In genomic region chr7:151064993-151065392, GRCh38 we compare ENCODE assay signal across 25 cellular contexts. TPM values are rescaled to one million over a fixed set of nuclear protein-coding genes. Genes with fewer than 3 reads are reported as not detected.
"Had no signal": no experiment of that assay in that cellular context is flagged by ENCODE, and none has a peak within 500 bp of the region (broad histone marks: within the 10 kb centered on the region; RNA-seq: fewer than 3 reads in every experiment).

No MANE protein-coding gene starts in this region.

- H3K27ac Mint-ChIP-seq: dendritic cell treated with granulocyte-macrophage colony-stimulating factor and Interleukin-4, amounts not matched to agents 40 ng/mL and 50 ng/mL, for 4 days; naive thymus-derived CD4-positive, alpha-beta T cell; nephron; neural progenitor cell had no signal

- H2AFZ ChIP-seq: hepatocyte, neural progenitor cell had no signal

- H3K9me3 ChIP-seq: colonic mucosa, esophagus muscularis mucosa, gastroesophageal sphincter, heart left ventricle, left lung, prostate gland, spleen, testis, tibial artery, upper lobe of left lung had no signal

- H3K27me3 Mint-ChIP-seq: dendritic cell treated with granulocyte-macrophage colony-stimulating factor and Interleukin-4, amounts not matched to agents 40 ng/mL and 50 ng/mL, for 4 days; naive thymus-derived CD4-positive, alpha-beta T cell had no signal

- H3K27ac ChIP-seq: colonic mucosa, esophagus muscularis mucosa, foreskin keratinocyte, gastroesophageal sphincter, heart left ventricle, hepatocyte, left lung, neural progenitor cell, prostate gland, spleen, testis, tibial artery, upper lobe of left lung had no signal

- H3K36me3 ChIP-seq: neural progenitor cell had no signal

- H3K27me3 ChIP-seq: colonic mucosa, esophagus muscularis mucosa, foreskin keratinocyte, gastroesophageal sphincter, heart left ventricle, hepatocyte, left lung, spleen, testis, tibial artery, upper lobe of left lung had no signal

- H3K4me3 Mint-ChIP-seq: dendritic cell treated with granulocyte-macrophage colony-stimulating factor and Interleukin-4, amounts not matched to agents 40 ng/mL and 50 ng/mL, for 4 days; naive thymus-derived CD4-positive, alpha-beta T cell; nephron had no signal

- DNase-seq: colonic mucosa; effector memory CD4-positive, alpha-beta T cell; foreskin keratinocyte; heart left ventricle; kidney; left lung; mesendoderm; midbrain; naive thymus-derived CD4-positive, alpha-beta T cell; right cardiac atrium; spleen; stimulated activated CD4-positive, alpha-beta T cell treated with anti-CD3 and anti-CD28 coated beads, Interleukin-4, amount 100 ng/mL, for 4 hours; stimulated activated naive CD4-positive, alpha-beta T cell treated with Interleukin-2 at 50 U/mL for 16 hours; substantia nigra; testis; tibial artery had no signal

- H3K9ac ChIP-seq: neural progenitor cell had no signal

- ATAC-seq: foreskin keratinocyte; gastroesophageal sphincter; heart left ventricle; left lung; naive thymus-derived CD4-positive, alpha-beta T cell; right cardiac atrium had no signal

- H3K9me3 Mint-ChIP-seq: dendritic cell treated with granulocyte-macrophage colony-stimulating factor and Interleukin-4, amounts not matched to agents 40 ng/mL and 50 ng/mL, for 4 days; naive thymus-derived CD4-positive, alpha-beta T cell; nephron; neural progenitor cell had no signal

- H3K4me3 ChIP-seq: colonic mucosa, esophagus muscularis mucosa, gastroesophageal sphincter, heart left ventricle, hepatocyte, left lung, neural progenitor cell, prostate gland, skin epidermis, spleen, testis, tibial artery, upper lobe of left lung had no signal

- H3K4me2 ChIP-seq: hepatocyte, neural progenitor cell had no signal

- H3K4me1 ChIP-seq: foreskin keratinocyte had no signal

RNA-seq across cellular contexts. Expression of gene ASIC3, which starts 16.7 kb away (rescaled TPM):
- polyA plus RNA-seq: naive thymus-derived CD4-positive, alpha-beta T cell had no signal
